Comparison of ENCODE assay signal across 14 cellular contexts in the genomic region with DNA sequence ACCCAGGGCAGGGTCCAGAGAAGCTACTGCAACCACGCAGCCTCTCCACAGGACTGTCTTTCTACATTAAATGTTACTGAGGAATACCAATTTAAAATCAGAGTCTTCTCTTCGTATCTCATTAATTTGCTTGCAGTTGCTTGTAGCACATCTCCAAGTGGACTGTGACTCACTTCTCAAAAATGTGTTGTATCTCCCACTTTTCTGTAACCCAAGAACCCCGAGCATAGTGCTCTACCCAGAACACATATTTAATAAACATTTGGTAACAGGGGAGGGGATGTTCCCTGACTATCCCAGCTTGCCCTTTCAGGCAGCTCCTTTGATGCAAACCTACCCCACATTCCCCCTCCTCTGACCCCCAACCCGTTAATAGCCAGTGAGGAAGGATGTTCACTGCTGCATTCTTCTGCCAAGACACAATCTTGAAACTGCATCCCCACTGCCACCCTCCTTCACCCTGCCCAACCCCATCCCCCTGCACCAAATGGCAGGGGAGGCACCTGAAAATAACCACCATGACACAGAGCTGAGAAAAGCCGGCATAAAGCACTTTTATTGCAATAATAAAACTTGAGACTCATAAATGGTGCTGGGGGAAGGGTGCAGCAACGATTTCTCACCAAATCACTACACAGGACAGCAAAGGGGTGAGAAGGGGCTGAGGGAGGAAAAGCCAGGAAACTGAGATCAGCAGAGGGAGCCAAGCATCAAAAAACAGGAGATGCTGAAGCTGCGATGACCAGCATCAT. TPM values are rescaled to one million over a fixed set of nuclear protein-coding genes. Genes with fewer than 3 reads are reported as not detected.
DNase-seq lines count a peak whose midpoint lies in the region; ATAC-seq and TF ChIP-seq lines count a peak whose summit lies in the region.
"Had no signal": no experiment of that assay in that cellular context is flagged by ENCODE, and none has a peak within 500 bp of the region (broad histone marks: within the 10 kb centered on the region; RNA-seq: fewer than 3 reads in every experiment).

No MANE protein-coding gene starts in this region.

- peaks cover 5% of the 10 kb centered on the region for H3K27me3 Mint-ChIP-seq in HFFc6 (ENCODE audit: insufficient read depth)

- TF ChIP-seq POLR2A in Peyer's patch (IDR thresholded peaks at IDR 0.05): no peak

- H3K9me3 ChIP-seq in Peyer's patch: no peaks in the 10 kb centered on the region

- H3K4me3 Mint-ChIP-seq in HFFc6: peak overlapping the region; percentile 61
- H3K4me3 Mint-ChIP-seq: H9, immature natural killer cell, neural progenitor cell had no signal

- H2AFZ ChIP-seq in ACC112 (ENCODE audit: low read length, unreplicated experiment): no peak overlapping the region
- H2AFZ ChIP-seq: neural progenitor cell had no signal

- DNase-seq in HFFc6: peak; percentile 55
- peak; percentile 51 for DNase-seq in astrocyte of the spinal cord (ENCODE audit: low read depth, low spot score)
- peak; percentile 56 for DNase-seq in left kidney (ENCODE audit: low read depth, low spot score)
- DNase-seq in ureter (ENCODE audit: low spot score): no peak
- no peak for DNase-seq in dorsolateral prefrontal cortex
- no peak for DNase-seq in Peyer's patch
- DNase-seq: H9; immature natural killer cell; stimulated activated CD4-positive, alpha-beta T cell treated with anti-CD3 and anti-CD28 coated beads, Interleukin-2, amount 100 ng/mL, for 24 hours had no signal

- intact Hi-C loops in dorsolateral prefrontal cortex (cut with DNase I): loop anchor here in 1 of 2 donors (5.0 kb wide), 1 partner anchor 69 kb away; no protein-coding TSS in a partner anchor

- H3K27ac ChIP-seq in ACC112 (ENCODE audit: low read depth, low read length) (peak overlapping the region; percentile 37; the same call in 1 of the 2 replicates), dorsolateral prefrontal cortex (peak overlapping the region in 14 of 59 donors; percentile 4 to 51 (median 19)), Peyer's patch (no peak overlapping the region)
- H3K27ac ChIP-seq: BLaER1 treated with 17β-estradiol and CSF1 and Interleukin-3, amounts not matched to agents 10 nM and 100 nM; neural progenitor cell had no signal

- peak overlapping the region; percentile 18; the same call in 1 of the 2 replicates for H3K4me3 ChIP-seq in ACC112 (ENCODE audit: low read depth, low read length)
- no peak overlapping the region for H3K4me3 ChIP-seq in astrocyte of the spinal cord (ENCODE audit: low read depth, low read length)
- no peak overlapping the region for H3K4me3 ChIP-seq in dorsolateral prefrontal cortex
- no peak overlapping the region for H3K4me3 ChIP-seq in Peyer's patch
- H3K4me3 ChIP-seq: BLaER1 treated with 17β-estradiol and CSF1 and Interleukin-3, amounts not matched to agents 10 nM and 100 nM; neural progenitor cell had no signal

- peaks cover 40% of the 10 kb centered on the region for H3K79me2 ChIP-seq in ACC112 (ENCODE audit: control insufficient read depth, insufficient read depth, low read length, unreplicated experiment)

- H3K4me1 ChIP-seq in ACC112 (ENCODE audit: control insufficient read depth, insufficient read depth, low read length, unreplicated experiment): peaks cover 38% of the 10 kb centered on the region
- peaks cover 0 to 23% (median 0%) of the 10 kb centered on the region in 4 donors for H3K4me1 ChIP-seq in Peyer's patch
- H3K4me1 ChIP-seq: neural progenitor cell had no signal

- H3K27ac Mint-ChIP-seq in HFFc6: peak overlapping the region; percentile 77
- H3K27ac Mint-ChIP-seq: neural progenitor cell had no signal

- peak; percentile 27; the same call in 1 of the 2 replicates for TF ChIP-seq CTCF in HFFc6 (IDR thresholded peaks at IDR 0.05)
- TF ChIP-seq CTCF in astrocyte of the spinal cord (IDR thresholded peaks at IDR 0.05; ENCODE audit: low read depth, low read length): no peak
- TF ChIP-seq CTCF in dorsolateral prefrontal cortex (IDR thresholded peaks at IDR 0.05 in 54 of 56, conservative IDR thresholded peaks at IDR 0.05 in 2 of 56; ENCODE audit: low read depth in 1 of 56, partially characterized antibody in 56 of 56): peak in 1 of 56 donors; percentile 11
- TF ChIP-seq CTCF in Peyer's patch (IDR thresholded peaks at IDR 0.05): no peak

- H3K27me3 ChIP-seq in ACC112 (ENCODE audit: insufficient read depth, low read length) (no peaks in the 10 kb centered on the region), dorsolateral prefrontal cortex (no peaks in the 10 kb centered on the region), Peyer's patch (no peaks in the 10 kb centered on the region)
- H3K27me3 ChIP-seq: BLaER1 treated with 17β-estradiol and CSF1 and Interleukin-3, amounts not matched to agents 10 nM and 100 nM; neural progenitor cell had no signal

- ATAC-seq in HG03045 (IDR thresholded peaks at IDR 0.05; ENCODE audit: unreplicated experiment): no peak
- ATAC-seq: Right ventricle myocardium inferior had no signal

- H3K4me1 Mint-ChIP-seq in HFFc6 (ENCODE audit: low read depth): peaks cover 62% of the 10 kb centered on the region
- H3K4me1 Mint-ChIP-seq: H9, neural progenitor cell had no signal

- peaks cover 17% of the 10 kb centered on the region; the same call in 1 of the 2 replicates for H3K36me3 ChIP-seq in ACC112 (ENCODE audit: insufficient read depth, low read length)
- H3K36me3 ChIP-seq in Peyer's patch: peaks cover 0 to 12% (median 3%) of the 10 kb centered on the region in 3 donors
- H3K36me3 ChIP-seq: neural progenitor cell had no signal

- in situ Hi-C loops in astrocyte of the spinal cord (cut with HindIII; ENCODE audit: low sequenced_read_pairs): no loop called here

- H3K9me3 Mint-ChIP-seq in HFFc6: no peaks in the 10 kb centered on the region
- H3K9me3 Mint-ChIP-seq: immature natural killer cell, neural progenitor cell had no signal

- H3K36me3 Mint-ChIP-seq in HFFc6 (ENCODE audit: low read depth): peaks cover 45% of the 10 kb centered on the region

RNA-seq across cellular contexts. Expression of a gene that starts 24.2 kb away (rescaled TPM):
- 100 to 1,000 TPM; 437 to 543 (median 491) TPM for total RNA-seq in HFFc6 (2021; fragmentation: NEBNext Ultra II Directional; extraction: Animal tissue kit (Norgen Biotek cat#: 25700))
- total RNA-seq in ureter (260 TPM), dorsolateral prefrontal cortex (100 to 1,000 TPM; 106 to 317 (median 196) TPM), Peyer's patch (100 to 1,000 TPM in 2 of 4 donors, 10 to 100 TPM in 2; 76.9 to 165 (median 98.5) TPM)

RNA-seq across cellular contexts. Expression of a gene that starts 39.7 kb away (rescaled TPM):
- total RNA-seq in HFFc6 (2021; fragmentation: NEBNext Ultra II Directional; extraction: Animal tissue kit (Norgen Biotek cat#: 25700)): 1 to 10 TPM in 1 of 6 experiments, under 1 TPM in 5; 0.51 to 1.5 (median 0.76) TPM
- total RNA-seq in ureter (15.2 TPM), dorsolateral prefrontal cortex (10 to 100 TPM in 118 of 120 experiments, 1 to 10 TPM in 2; 6.5 to 34.6 (median 21.2) TPM), Peyer's patch (100 to 1,000 TPM in 3 of 4 donors, 10 to 100 TPM in 1; 29.7 to 361 (median 306) TPM)

Comparison
In these comparisons a context has a peak if more than half of its experiments do, and no peak if none do; other contexts are left out.
1. DNase-seq: peak in HFFc6 (single experiment), astrocyte of the spinal cord (single experiment) and left kidney (single experiment); none in ureter (single experiment), dorsolateral prefrontal cortex (0 of 10) and Peyer's patch (0 of 3).